26 cellular contexts compared by ENCODE assay signal in the genomic region with DNA sequence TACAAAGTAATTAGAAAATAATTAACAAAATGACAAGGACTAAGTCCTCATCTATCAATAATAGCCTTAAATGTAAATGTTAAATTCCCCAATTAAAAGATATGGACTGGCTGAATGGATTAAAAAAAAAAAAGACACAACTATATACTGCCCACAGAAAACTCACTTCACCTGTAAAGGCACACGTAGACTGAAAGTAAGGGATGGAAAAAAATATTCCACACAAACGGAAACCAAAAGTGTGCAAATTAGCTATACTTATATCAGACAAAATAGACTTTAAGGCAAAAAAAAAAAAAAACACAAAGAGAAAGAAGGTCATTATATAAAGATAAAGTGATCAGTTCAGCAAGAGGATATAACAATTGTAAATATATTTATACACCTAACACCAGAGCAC. TPM values are rescaled to one million over a fixed set of nuclear protein-coding genes. Genes with fewer than 3 reads are reported as not detected.
DNase-seq lines count a peak whose midpoint lies in the region; ATAC-seq and TF ChIP-seq lines count a peak whose summit lies in the region.
"Had no signal": no experiment of that assay in that cellular context is flagged by ENCODE, and none has a peak within 500 bp of the region (broad histone marks: within the 10 kb centered on the region; RNA-seq: fewer than 3 reads in every experiment).

No MANE protein-coding gene starts in this region.

- POLR2A ChIA-PET in activated CD8-positive, alpha-beta T cell treated with anti-CD3 and anti-CD28 coated beads for 36 hours (lab: Charles Lee), result no interaction called here
- POLR2A ChIA-PET in activated CD8-positive, alpha-beta T cell treated with anti-CD3 and anti-CD28 coated beads, Interleukin-2, amount 10 ng/mL, durations not matched to agents 7 days and 5 days (lab: Charles Lee), result no interaction called here

- no peak for TF ChIP-seq CTCF in activated CD8-positive, alpha-beta T cell treated with anti-CD3 and anti-CD28 coated beads for 36 hours (IDR thresholded peaks at IDR 0.05)

- peaks cover 27% of the 10 kb centered on the region for H3K36me3 Mint-ChIP-seq in activated CD8-positive, alpha-beta T cell treated with anti-CD3 and anti-CD28 coated beads for 36 hours (ENCODE audit: low read depth)
- peaks cover 42% of the 10 kb centered on the region for H3K36me3 Mint-ChIP-seq in activated CD8-positive, alpha-beta T cell treated with anti-CD3 and anti-CD28 coated beads, Interleukin-2, amount 10 ng/mL, durations not matched to agents 7 days and 5 days (ENCODE audit: low read depth)
- peaks cover 8% of the 10 kb centered on the region for H3K36me3 Mint-ChIP-seq in activated naive CD8-positive, alpha-beta T cell
- peaks cover 49% of the 10 kb centered on the region for H3K36me3 Mint-ChIP-seq in stimulated activated effector memory CD8-positive, alpha-beta T cell treated with anti-CD3 and anti-CD28 coated beads, Interleukin-12 subunit alpha, Interleukin-12 subunit beta, amount 100 ng/mL, for 72 hours
- H3K36me3 Mint-ChIP-seq: CD14-positive monocyte had no signal

- CTCF ChIA-PET in activated CD8-positive, alpha-beta T cell treated with anti-CD3 and anti-CD28 coated beads for 36 hours (lab: Charles Lee), result interaction anchor here (1.6 to 6.2 kb wide), 4 partner anchors 9 to 307 kb away, joined by 6 to 65 read pairs (median 14); no protein-coding TSS in a partner anchor
- CTCF ChIA-PET in activated CD8-positive, alpha-beta T cell treated with anti-CD3 and anti-CD28 coated beads, Interleukin-2, amount 10 ng/mL, durations not matched to agents 7 days and 5 days (lab: Charles Lee), result interaction anchor here (1.0 to 4.1 kb wide), 3 partner anchors 10 to 405 kb away, joined by 3 to 33 read pairs (median 3); no protein-coding TSS in a partner anchor

- H3K4me3 Mint-ChIP-seq in activated CD8-positive, alpha-beta T cell treated with anti-CD3 and anti-CD28 coated beads for 36 hours, result no peak overlapping the region
- H3K4me3 Mint-ChIP-seq in activated CD8-positive, alpha-beta T cell treated with anti-CD3 and anti-CD28 coated beads, Interleukin-2, amount 10 ng/mL, durations not matched to agents 7 days and 5 days, result no peak overlapping the region
- no peak overlapping the region for H3K4me3 Mint-ChIP-seq in activated naive CD8-positive, alpha-beta T cell
- no peak overlapping the region for H3K4me3 Mint-ChIP-seq in stimulated activated effector memory CD8-positive, alpha-beta T cell treated with anti-CD3 and anti-CD28 coated beads, Interleukin-12 subunit alpha, Interleukin-12 subunit beta, amount 100 ng/mL, for 72 hours
- H3K4me3 Mint-ChIP-seq: CD14-positive monocyte had no signal

- no peak for DNase-seq in activated CD8-positive, alpha-beta T cell treated with anti-CD3 and anti-CD28 coated beads for 36 hours
- DNase-seq in activated CD8-positive, alpha-beta T cell treated with anti-CD3 and anti-CD28 coated beads, Interleukin-2, amount 10 ng/mL, durations not matched to agents 7 days and 5 days, result no peak
- DNase-seq in stimulated activated effector memory CD8-positive, alpha-beta T cell treated with anti-CD3 and anti-CD28 coated beads, Interleukin-12 subunit alpha, Interleukin-12 subunit beta, amount 100 ng/mL, for 72 hours (ENCODE audit: low spot score in 2 of 2), result no peak
- DNase-seq in SIG-M5 (lab: John Stamatoyannopoulos, UW), result no peak
- DNase-seq in germinal center (ENCODE audit: low spot score), result no peak
- DNase-seq: 8988T; ACHN; BE2C; CD8-positive, alpha-beta memory T cell; DMS 273 treated with DMSO at 0.1 percent for 48 hours; DMS79; EL; GDM1; KBM-7; MV-4-11; NCI-H1105; NCI-H1436 treated with DMSO at 0.1 percent for 48 hours; NCI-H187 treated with DMSO at 0.1 percent for 48 hours; NCI-H2171 treated with DMSO at 0.1 percent for 48 hours; NCI-H345; NCI-H524 treated with DMSO at 0.1 percent for 48 hours; NCI-H774 had no signal

- peak; percentile 55 for ATAC-seq in activated CD8-positive, alpha-beta T cell treated with anti-CD3 and anti-CD28 coated beads for 36 hours
- no peak for ATAC-seq in activated CD8-positive, alpha-beta T cell treated with anti-CD3 and anti-CD28 coated beads, Interleukin-2, amount 10 ng/mL, durations not matched to agents 7 days and 5 days
- ATAC-seq in GM19351 (IDR thresholded peaks at IDR 0.05; ENCODE audit: unreplicated experiment), result peak; percentile 40
- no peak for ATAC-seq in stimulated activated effector memory CD8-positive, alpha-beta T cell treated with anti-CD3 and anti-CD28 coated beads, Interleukin-12 subunit alpha, Interleukin-12 subunit beta, amount 100 ng/mL, for 72 hours
- ATAC-seq: GM12878 had no signal

- peak overlapping the region; percentile 44 for H3K27ac Mint-ChIP-seq in activated CD8-positive, alpha-beta T cell treated with anti-CD3 and anti-CD28 coated beads for 36 hours
- no peak overlapping the region for H3K27ac Mint-ChIP-seq in activated CD8-positive, alpha-beta T cell treated with anti-CD3 and anti-CD28 coated beads, Interleukin-2, amount 10 ng/mL, durations not matched to agents 7 days and 5 days
- peak overlapping the region; percentile 43 for H3K27ac Mint-ChIP-seq in activated naive CD8-positive, alpha-beta T cell
- H3K27ac Mint-ChIP-seq in stimulated activated effector memory CD8-positive, alpha-beta T cell treated with anti-CD3 and anti-CD28 coated beads, Interleukin-12 subunit alpha, Interleukin-12 subunit beta, amount 100 ng/mL, for 72 hours, result peak overlapping the region; percentile 41
- H3K27ac Mint-ChIP-seq: CD14-positive monocyte had no signal

- H3K27me3 Mint-ChIP-seq in activated CD8-positive, alpha-beta T cell treated with anti-CD3 and anti-CD28 coated beads for 36 hours, result no peaks in the 10 kb centered on the region
- no peaks in the 10 kb centered on the region for H3K27me3 Mint-ChIP-seq in activated CD8-positive, alpha-beta T cell treated with anti-CD3 and anti-CD28 coated beads, Interleukin-2, amount 10 ng/mL, durations not matched to agents 7 days and 5 days (ENCODE audit: low read depth)
- no peaks in the 10 kb centered on the region for H3K27me3 Mint-ChIP-seq in activated naive CD8-positive, alpha-beta T cell
- H3K27me3 Mint-ChIP-seq: CD8-positive, alpha-beta memory T cell had no signal

- intact Hi-C loops in activated CD8-positive, alpha-beta T cell treated with anti-CD3 and anti-CD28 coated beads for 36 hours (cut with micrococcal nuclease), result no loop called here

- H3K4me1 Mint-ChIP-seq in activated CD8-positive, alpha-beta T cell treated with anti-CD3 and anti-CD28 coated beads for 36 hours (ENCODE audit: low read depth), result peaks cover 39% of the 10 kb centered on the region
- peaks cover 14% of the 10 kb centered on the region for H3K4me1 Mint-ChIP-seq in activated CD8-positive, alpha-beta T cell treated with anti-CD3 and anti-CD28 coated beads, Interleukin-2, amount 10 ng/mL, durations not matched to agents 7 days and 5 days (ENCODE audit: low read depth)
- peaks cover 41% of the 10 kb centered on the region for H3K4me1 Mint-ChIP-seq in activated naive CD8-positive, alpha-beta T cell (ENCODE audit: low read depth)
- H3K4me1 Mint-ChIP-seq in stimulated activated effector memory CD8-positive, alpha-beta T cell treated with anti-CD3 and anti-CD28 coated beads, Interleukin-12 subunit alpha, Interleukin-12 subunit beta, amount 100 ng/mL, for 72 hours, result peaks cover 58% of the 10 kb centered on the region
- H3K4me1 Mint-ChIP-seq: CD14-positive monocyte had no signal

- H3K9me3 Mint-ChIP-seq in activated CD8-positive, alpha-beta T cell treated with anti-CD3 and anti-CD28 coated beads for 36 hours, result peaks cover 1% of the 10 kb centered on the region
- H3K9me3 Mint-ChIP-seq in activated CD8-positive, alpha-beta T cell treated with anti-CD3 and anti-CD28 coated beads, Interleukin-2, amount 10 ng/mL, durations not matched to agents 7 days and 5 days (ENCODE audit: insufficient read depth), result no peaks in the 10 kb centered on the region
- no peaks in the 10 kb centered on the region for H3K9me3 Mint-ChIP-seq in activated naive CD8-positive, alpha-beta T cell (ENCODE audit: low read depth)
- no peaks in the 10 kb centered on the region for H3K9me3 Mint-ChIP-seq in stimulated activated effector memory CD8-positive, alpha-beta T cell treated with anti-CD3 and anti-CD28 coated beads, Interleukin-12 subunit alpha, Interleukin-12 subunit beta, amount 100 ng/mL, for 72 hours
- H3K9me3 Mint-ChIP-seq: CD14-positive monocyte; CD8-positive, alpha-beta memory T cell had no signal

RNA-seq across cellular contexts. Expression of a gene that starts 32.1 kb away (rescaled TPM):
- total RNA-seq in activated CD8-positive, alpha-beta T cell treated with anti-CD3 and anti-CD28 coated beads for 36 hours, result 10 to 100 TPM; 10.8 to 11.4 TPM
- 10 to 100 TPM; 14.5 to 16.2 TPM for total RNA-seq in activated CD8-positive, alpha-beta T cell treated with anti-CD3 and anti-CD28 coated beads, Interleukin-2, amount 10 ng/mL, durations not matched to agents 7 days and 5 days

Comparison
In these comparisons a context has a peak if more than half of its experiments do, and no peak if none do; other contexts are left out.
1. ATAC-seq: peak in activated CD8-positive, alpha-beta T cell treated with anti-CD3 and anti-CD28 coated beads for 36 hours (single experiment) and GM19351 (single experiment); none in activated CD8-positive, alpha-beta T cell treated with anti-CD3 and anti-CD28 coated beads, Interleukin-2, amount 10 ng/mL, durations not matched to agents 7 days and 5 days (single experiment) and stimulated activated effector memory CD8-positive, alpha-beta T cell treated with anti-CD3 and anti-CD28 coated beads, Interleukin-12 subunit alpha, Interleukin-12 subunit beta, amount 100 ng/mL, for 72 hours (single experiment).